1 cellular context compared by ENCODE assay signal in genomic region chr9:134135343-134136116, GRCh38.
A peak's percentile ranks its signal among the peaks of the same experiment; 100 is the strongest.
TF ChIP-seq lines count a peak whose summit lies in the region.

TSS of gene WDR5 (plus strand) at chr9:134136082. CDS start at chr9:134139878, 3,796 bp downstream.

TF ChIP-seq in HepG2, 621 proteins besides CTCF, POLR2A, EP300 and RAD21 (continued from another document and continues in another):
- no peak for TF ChIP-seq ATF6 (CRISPR knock-in tag; conservative IDR thresholded peaks at IDR 0.05)
- peak; percentile 86; the same call in 1 of the 2 replicates for TF ChIP-seq ZNF333 (CRISPR knock-in tag; IDR thresholded peaks at IDR 0.05; ENCODE audit: borderline replicate concordance)
- TF ChIP-seq ZNF30 (CRISPR knock-in tag; IDR thresholded peaks at IDR 0.05): no peak; the same call in 1 of the 2 replicates
- no peak for TF ChIP-seq ZKSCAN1 (IDR thresholded peaks at IDR 0.05; ENCODE audit: low read length)
- TF ChIP-seq CHD4 (IDR thresholded peaks at IDR 0.05; ENCODE audit: borderline replicate concordance, low read length): no peak
- no peak for TF ChIP-seq ZNF276 (CRISPR knock-in tag; IDR thresholded peaks at IDR 0.05; ENCODE audit: low read depth)
- no peak for TF ChIP-seq ZNF83 (CRISPR knock-in tag; IDR thresholded peaks at IDR 0.05; ENCODE audit: borderline replicate concordance)
- TF ChIP-seq ZBTB7A (CRISPR knock-in tag; IDR thresholded peaks at IDR 0.05): no peak
- TF ChIP-seq EEA1 (CRISPR knock-in tag; IDR thresholded peaks at IDR 0.05; ENCODE audit: borderline replicate concordance): no peak
- TF ChIP-seq KIAA2018 (CRISPR knock-in tag; IDR thresholded peaks at IDR 0.05; ENCODE audit: borderline replicate concordance): no peak
- peak; percentile 89 for TF ChIP-seq PHF8 (CRISPR knock-in tag; IDR thresholded peaks at IDR 0.05)
- no peak for TF ChIP-seq ZNF292 (CRISPR knock-in tag; IDR thresholded peaks at IDR 0.05; ENCODE audit: borderline replicate concordance, low read depth)
- TF ChIP-seq HIC2 (CRISPR knock-in tag; IDR thresholded peaks at IDR 0.05; ENCODE audit: low read depth): peak; percentile 42; the same call in 1 of the 2 replicates
- no peak for TF ChIP-seq ZKSCAN8 (CRISPR knock-in tag; IDR thresholded peaks at IDR 0.05; ENCODE audit: borderline replicate concordance)
- TF ChIP-seq ZNF800 (CRISPR knock-in tag; IDR thresholded peaks at IDR 0.05): no peak
- no peak for TF ChIP-seq KLF9 (CRISPR knock-in tag; IDR thresholded peaks at IDR 0.05; ENCODE audit: low read depth)
- TF ChIP-seq RFXANK (CRISPR knock-in tag; IDR thresholded peaks at IDR 0.05): no peak
- TF ChIP-seq ZNF737 (CRISPR knock-in tag; IDR thresholded peaks at IDR 0.05; ENCODE audit: borderline replicate concordance): peak; percentile 58; the same call in 1 of the 2 replicates
- peak; percentile 15; the same call in 1 of the 2 replicates for TF ChIP-seq ZNF142 (CRISPR knock-in tag; IDR thresholded peaks at IDR 0.05)
- no peak for TF ChIP-seq ELF1 (CRISPR knock-in tag; IDR thresholded peaks at IDR 0.05)
- no peak; the same call in 1 of the 2 replicates for TF ChIP-seq ZNF230 (CRISPR knock-in tag; IDR thresholded peaks at IDR 0.05)
